19 cellular contexts compared by ENCODE assay signal in genomic region chr7:102097601-102098161, GRCh38.
DNase-seq lines count a peak whose midpoint lies in the region; ATAC-seq, FAIRE-seq and TF ChIP-seq lines count a peak whose summit lies in the region.
"Had no signal": no experiment of that assay in that cellular context is flagged by ENCODE, and none has a peak within 500 bp of the region (broad histone marks: within the 10 kb centered on the region; RNA-seq: fewer than 3 reads in every experiment).

No MANE protein-coding gene starts in this region.

- H3K27me3 Mint-ChIP-seq in MCF 10A (ENCODE audit: insufficient read depth, unreplicated experiment), result no peaks in the 10 kb centered on the region
- H3K27me3 Mint-ChIP-seq in type B pancreatic cell, result no peaks in the 10 kb centered on the region

- no peaks in the 10 kb centered on the region for H3K4me1 Mint-ChIP-seq in MCF 10A (ENCODE audit: insufficient read depth, unreplicated experiment)
- H3K4me1 Mint-ChIP-seq in type B pancreatic cell (ENCODE audit: unreplicated experiment), result peaks cover 29% of the 10 kb centered on the region

- 56% methylated on average over 13 of the region's 13 CpGs for WGBS in HepG2 (ENCODE audit: low lambda C conversion rate)

- FAIRE-seq in HepG2 (lab: Jason Lieb, UNC), result no peak
- FAIRE-seq: TTC549 had no signal

- H2AFZ ChIP-seq in PC-3 (ENCODE audit: low read length) (no peak overlapping the region), HepG2 (ENCODE audit: low read length) (no peak overlapping the region)

- H3K9me3 ChIP-seq in breast epithelium (no peaks in the 10 kb centered on the region), PC-3 (ENCODE audit: low read length) (no peaks in the 10 kb centered on the region), HepG2 (ENCODE audit: low read length) (no peaks in the 10 kb centered on the region), ascending aorta (no peaks in the 10 kb centered on the region)
- H3K9me3 ChIP-seq: psoas muscle, upper lobe of right lung had no signal

- H3K9ac ChIP-seq in PC-3 (ENCODE audit: low read length) (peak overlapping the region; percentile 87), HepG2 (ENCODE audit: insufficient read depth, low read depth, low read length) (no peak overlapping the region)

- H3K4me3 Mint-ChIP-seq in MCF 10A (ENCODE audit: unreplicated experiment), result no peak overlapping the region
- H3K4me3 Mint-ChIP-seq in type B pancreatic cell, result peak overlapping the region; percentile 75
- H3K4me3 Mint-ChIP-seq: CD8-positive, alpha-beta T cell had no signal

- no peaks in the 10 kb centered on the region for H3K9me2 ChIP-seq in PC-3 (replicated peaks; ENCODE audit: low read length)

- H3K9me3 Mint-ChIP-seq in MCF 10A (ENCODE audit: unreplicated experiment) (no peaks in the 10 kb centered on the region), type B pancreatic cell (no peaks in the 10 kb centered on the region)
- H3K9me3 Mint-ChIP-seq: CD8-positive, alpha-beta T cell had no signal

- TF ChIP-seq EP300 in HepG2 (IDR thresholded peaks at IDR 0.05; ENCODE audit: low read depth in 2 of 2, low read length in 2 of 2), result no peak
- TF ChIP-seq EP300 in HepG2 (CRISPR knock-in tag; IDR thresholded peaks at IDR 0.05; ENCODE audit: borderline replicate concordance), result no peak

- TF ChIP-seq POLR2A in breast epithelium (IDR thresholded peaks at IDR 0.05) (no peak), HepG2 (IDR thresholded peaks at IDR 0.05; ENCODE audit: insufficient read depth in 1 of 2, low read depth in 2 of 2, low read length in 2 of 2) (no peak)

- POLR2A ChIA-PET in MCF 10A (lab: Yijun Ruan, JAX), result no interaction called here
- POLR2A ChIA-PET in PC-3 (lab: Charles Lee; ENCODE audit: unreplicated experiment), result no interaction called here
- POLR2A ChIA-PET in HepG2 (lab: Yijun Ruan, JAX), result no interaction called here

- H3K36me3 ChIP-seq in breast epithelium (no peaks in the 10 kb centered on the region), PC-3 (ENCODE audit: low read depth, low read length) (peaks cover 4% of the 10 kb centered on the region; the same call in 1 of the 2 replicates), HepG2 (replicated peaks in 1 of 2; ENCODE audit: control insufficient read depth in 1 of 2, insufficient read depth in 2 of 2, low read length in 2 of 2) (peaks cover 7 to 33% of the 10 kb centered on the region in 2 experiments; a peak in 4 of 5 replicates), ascending aorta (peaks cover 17 to 33% of the 10 kb centered on the region in 2 donors)

- H3K27ac ChIP-seq in breast epithelium (no peak overlapping the region), PC-3 (ENCODE audit: low read length) (peak overlapping the region; percentile 91), HepG2 (ENCODE audit: extremely low read length, insufficient read depth, low read length) (peak overlapping the region; percentile 7), ascending aorta (no peak overlapping the region)
- H3K27ac ChIP-seq: foreskin keratinocyte, psoas muscle, upper lobe of right lung had no signal

- H3K27ac Mint-ChIP-seq in MCF 10A (ENCODE audit: low read depth, unreplicated experiment) (no peak overlapping the region), type B pancreatic cell (peak overlapping the region; percentile 95)
- H3K27ac Mint-ChIP-seq: CD8-positive, alpha-beta T cell had no signal

- TSS peak; percentile 63 for BruUV-seq in MCF 10A (replicated peaks; lab: Mats Ljungman, UMichigan)
- BruUV-seq in PC-3 (replicated peaks; lab: Mats Ljungman, UMichigan), result TSS peak; percentile 23
- no TSS peak for BruUV-seq in HepG2 (replicated peaks; lab: Mats Ljungman, UMichigan)

- ATAC-seq in PC-3 (no peak), HepG2 (no peak)
- ATAC-seq: CD8-positive, alpha-beta T cell; foreskin keratinocyte; psoas muscle; SK-N-SH treated with all-trans-retinoic acid at 6 μM for 48 hours; upper lobe of right lung had no signal

- no peak for DNase-seq in MCF 10A (ENCODE audit: unreplicated experiment)
- no peak for DNase-seq in breast epithelium (ENCODE audit: low spot score in 2 of 2)
- peak; percentile 40 for DNase-seq in PC-3
- DNase-seq in HepG2 (ENCODE audit: low spot score), result no peak
- peak; percentile 58 for DNase-seq in type B pancreatic cell (ENCODE audit: extremely low spot score, unreplicated experiment)
- DNase-seq in ascending aorta (ENCODE audit: low spot score in 2 of 2), result no peak
- no peak for DNase-seq in NOMO-1 treated with DMSO at 0.1 percent for 48 hours (lab: John Stamatoyannopoulos, UW; ENCODE audit: unreplicated experiment)
- DNase-seq in activated naive CD4-positive, alpha-beta T cell (lab: John Stamatoyannopoulos, UW), result no peak
- DNase-seq: activated CD4-positive, alpha-beta T cell treated with anti-CD3 and anti-CD28 coated beads, Interleukin-2, amount 50 U/mL, for 4 hours; activated T-cell treated with anti-CD3 and anti-CD28 coated beads, Interleukin-2, amount 50 U/mL, for 48 hours; foreskin keratinocyte; NCI-H2081; NCI-H524; psoas muscle; stimulated activated naive CD4-positive, alpha-beta T cell treated with Interleukin-2 at 50 U/mL for 16 hours had no signal

- peaks cover 29% of the 10 kb centered on the region for H3K36me3 Mint-ChIP-seq in MCF 10A (ENCODE audit: insufficient read depth, unreplicated experiment)
- peaks cover 6% of the 10 kb centered on the region for H3K36me3 Mint-ChIP-seq in type B pancreatic cell

- no peaks in the 10 kb centered on the region for H3F3A ChIP-seq in PC-3 (ENCODE audit: low read length, unreplicated experiment)

- no peak for TF ChIP-seq RAD21 in HepG2 (CRISPR knock-in tag; IDR thresholded peaks at IDR 0.05)

- no peak overlapping the region for H3K4me3 ChIP-seq in breast epithelium
- no peak overlapping the region for H3K4me3 ChIP-seq in PC-3 (ENCODE audit: low read length)
- no peak overlapping the region for H3K4me3 ChIP-seq in HepG2 (replicated peaks in 1 of 3; ENCODE audit: insufficient read depth in 1 of 3, low read depth in 2 of 3, low read length in 3 of 3)
- no peak overlapping the region for H3K4me3 ChIP-seq in ascending aorta
- H3K4me3 ChIP-seq: psoas muscle, upper lobe of right lung had no signal

- intact Hi-C loops in MCF 10A (cut with micrococcal nuclease), result no loop called here
- intact Hi-C loops in breast epithelium (cut with DNase I; ENCODE audit: low total_unique reads), result no loop called here
- intact Hi-C loops in PC-3 (cut with micrococcal nuclease), result no loop called here
- intact Hi-C loops in HepG2 (cut with micrococcal nuclease; ENCODE audit: unreplicated experiment), result no loop called here
- intact Hi-C loops in ascending aorta (cut with DNase I), result no loop called here

- H3K27me3 ChIP-seq in breast epithelium, result no peaks in the 10 kb centered on the region
- no peaks in the 10 kb centered on the region for H3K27me3 ChIP-seq in PC-3 (ENCODE audit: low read length)
- no peaks in the 10 kb centered on the region for H3K27me3 ChIP-seq in HepG2 (ENCODE audit: control insufficient read depth in 1 of 2, insufficient read depth in 2 of 2, low read length in 2 of 2)
- H3K27me3 ChIP-seq in ascending aorta, result no peaks in the 10 kb centered on the region
- H3K27me3 ChIP-seq: foreskin keratinocyte, upper lobe of right lung had no signal

- no peak overlapping the region; the same call in 1 of the 2 replicates for H3K4me2 ChIP-seq in PC-3 (ENCODE audit: low read length)
- H3K4me2 ChIP-seq in HepG2 (ENCODE audit: low read depth, low read length), result no peak overlapping the region

- H3K79me2 ChIP-seq in PC-3 (ENCODE audit: low read length) (no peaks in the 10 kb centered on the region), HepG2 (ENCODE audit: insufficient read depth, low read length) (no peaks in the 10 kb centered on the region)

- no peaks in the 10 kb centered on the region for H3K4me1 ChIP-seq in breast epithelium
- peaks cover 47% of the 10 kb centered on the region for H3K4me1 ChIP-seq in PC-3 (ENCODE audit: insufficient read depth, low read length)
- peaks cover 19% of the 10 kb centered on the region for H3K4me1 ChIP-seq in HepG2 (ENCODE audit: insufficient read depth, low read length)
- no peaks in the 10 kb centered on the region for H3K4me1 ChIP-seq in ascending aorta
- H3K4me1 ChIP-seq: psoas muscle, upper lobe of right lung had no signal

- in situ Hi-C loops in HepG2 (cut with HindIII; ENCODE audit: extremely low pct_ligation_motif_present, low pct_unique_long_range_greater_than_20kb), result no loop called here

- no peak for TF ChIP-seq CTCF in MCF 10A (IDR thresholded peaks at IDR 0.05; ENCODE audit: unreplicated experiment)
- no peak for TF ChIP-seq CTCF in breast epithelium (IDR thresholded peaks at IDR 0.05)
- no peak for TF ChIP-seq CTCF in PC-3 (conservative IDR thresholded peaks at IDR 0.05; ENCODE audit: low read depth, low read length)
- no peak for TF ChIP-seq CTCF in HepG2 (CRISPR knock-in tag; IDR thresholded peaks at IDR 0.05)
- TF ChIP-seq CTCF in type B pancreatic cell (conservative IDR thresholded peaks at IDR 0.05), result no peak
- no peak for TF ChIP-seq CTCF in ascending aorta (IDR thresholded peaks at IDR 0.05)

- H4K20me1 ChIP-seq in PC-3 (ENCODE audit: low read length), result no peaks in the 10 kb centered on the region
- H4K20me1 ChIP-seq in HepG2 (ENCODE audit: insufficient read depth, low read length), result no peaks in the 10 kb centered on the region; the same call in 1 of the 2 replicates

- CTCF ChIA-PET in MCF 10A (lab: Yijun Ruan, JAX), result no interaction called here
- CTCF ChIA-PET in PC-3 (lab: Charles Lee), result no interaction called here
- CTCF ChIA-PET in HepG2 (lab: Yijun Ruan, JAX; ENCODE audit: low intra/inter-chr PET ratio, low total read pairs), result no interaction called here

TF ChIP-seq in HepG2, 621 proteins besides CTCF, POLR2A, EP300 and RAD21:
- TF ChIP-seq ZNF816 (CRISPR knock-in tag; IDR thresholded peaks at IDR 0.05; ENCODE audit: borderline replicate concordance) (no peak), HNF4G (IDR thresholded peaks at IDR 0.05; ENCODE audit: borderline replicate concordance, low read depth, low read length) (peak; percentile 15; the same call in 1 of the 2 replicates), HNF4G (CRISPR knock-in tag; IDR thresholded peaks at IDR 0.05; ENCODE audit: borderline replicate concordance, low read depth) (no peak)

Comparison
In these comparisons a context has a peak if more than half of its experiments do, and no peak if none do; other contexts are left out.
1. DNase-seq: peak in PC-3 (single experiment) and type B pancreatic cell (single experiment); none in MCF 10A (single experiment), breast epithelium (0 of 2), HepG2 (single experiment), ascending aorta (0 of 2), NOMO-1 treated with DMSO at 0.1 percent for 48 hours (single experiment) and activated naive CD4-positive, alpha-beta T cell (0 of 4).
2. H3K27ac ChIP-seq: peak in PC-3 (single experiment) and HepG2 (single experiment); none in breast epithelium (0 of 2) and ascending aorta (0 of 2).